ENCODE assay signal across 13 cellular contexts in the genomic region with DNA sequence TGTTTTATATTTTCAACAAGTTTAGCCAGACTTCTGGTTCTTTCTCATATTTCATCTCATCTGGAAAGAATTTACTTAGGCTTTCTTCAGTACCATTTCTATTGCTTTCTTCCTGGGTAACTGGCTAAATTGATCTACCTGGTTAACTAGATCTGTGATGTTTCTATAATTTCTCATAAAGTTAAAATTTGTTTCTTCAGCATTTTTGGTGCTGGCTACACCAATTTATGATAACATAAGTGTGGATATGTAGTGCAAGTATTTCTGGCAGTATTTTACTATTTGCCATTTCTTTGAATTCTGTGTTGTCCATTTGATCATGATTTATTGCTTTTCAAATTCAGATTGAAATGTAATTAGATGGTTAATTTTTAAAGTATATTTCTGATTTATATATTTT. TPM values are rescaled to one million over a fixed set of nuclear protein-coding genes. Genes with fewer than 3 reads are reported as not detected.
DNase-seq lines count a peak whose midpoint lies in the region; ATAC-seq, FAIRE-seq and TF ChIP-seq lines count a peak whose summit lies in the region.
"Had no signal": no experiment of that assay in that cellular context is flagged by ENCODE, and none has a peak within 500 bp of the region (broad histone marks: within the 10 kb centered on the region; RNA-seq: fewer than 3 reads in every experiment).

No MANE protein-coding gene starts in this region.

- no peak for TF ChIP-seq EP300 in HepG2 (IDR thresholded peaks at IDR 0.05; ENCODE audit: low read depth in 2 of 2, low read length in 2 of 2)
- no peak for TF ChIP-seq EP300 in HepG2 (CRISPR knock-in tag; IDR thresholded peaks at IDR 0.05; ENCODE audit: borderline replicate concordance)

- no peak overlapping the region for H3K27ac Mint-ChIP-seq in activated T-helper 2 cell treated with anti-CD3 and anti-CD28 coated beads, Interferon-gamma antibody, Interleukin-2, Interleukin-4, amounts not matched to agents 10 μg/mL and 5 μg/mL and 100 μg/mL, durations not matched to agents 14 hours and 24 hours and 36 hours

- in situ Hi-C loops in HepG2 (cut with HindIII; ENCODE audit: extremely low pct_ligation_motif_present, low pct_unique_long_range_greater_than_20kb): no loop called here

- intact Hi-C loops in HepG2 (cut with micrococcal nuclease; ENCODE audit: unreplicated experiment) (no loop called here), right lobe of liver (cut with DNase I) (no loop called here)
- intact Hi-C loops in activated T-helper 2 cell treated with anti-CD3 and anti-CD28 coated beads, Interferon-gamma antibody, Interleukin-2, Interleukin-4, amounts not matched to agents 10 μg/mL and 5 μg/mL and 100 μg/mL, durations not matched to agents 14 hours and 24 hours and 36 hours (cut with micrococcal nuclease): loop anchor here (1.0 kb wide), 3 partner anchors 24 to 176 kb away; no protein-coding TSS in a partner anchor

- BruUV-seq in HepG2 (replicated peaks; lab: Mats Ljungman, UMichigan): no TSS peak

- FAIRE-seq in HepG2 (lab: Jason Lieb, UNC) (no peak), islet of Langerhans (lab: Jason Lieb, UNC) (peak; percentile 77)

- no peak for DNase-seq in HepG2 (ENCODE audit: low spot score)
- DNase-seq in right lobe of liver: no peak
- no peak for DNase-seq in activated T-helper 2 cell treated with anti-CD3 and anti-CD28 coated beads, Interferon-gamma antibody, Interleukin-2, Interleukin-4, amounts not matched to agents 10 μg/mL and 5 μg/mL and 100 μg/mL, durations not matched to agents 14 hours and 24 hours and 36 hours (ENCODE audit: low spot score)
- no peak for DNase-seq in omental fat pad (ENCODE audit: low spot score)
- DNase-seq: DMS153, HCEC 1CT, NCI-H1048, NCI-H2107, PC-3 had no signal

- no peaks in the 10 kb centered on the region for H3K9me3 Mint-ChIP-seq in activated T-helper 2 cell treated with anti-CD3 and anti-CD28 coated beads, Interferon-gamma antibody, Interleukin-2, Interleukin-4, amounts not matched to agents 10 μg/mL and 5 μg/mL and 100 μg/mL, durations not matched to agents 14 hours and 24 hours and 36 hours
- H3K9me3 Mint-ChIP-seq: IgD-negative memory B cell had no signal

- CTCF ChIA-PET in HepG2 (lab: Yijun Ruan, JAX; ENCODE audit: low intra/inter-chr PET ratio, low total read pairs): no interaction called here

- H3K27ac ChIP-seq in HepG2 (ENCODE audit: extremely low read length, insufficient read depth, low read length): no peak overlapping the region
- no peak overlapping the region for H3K27ac ChIP-seq in right lobe of liver

- H3K4me1 Mint-ChIP-seq in activated T-helper 2 cell treated with anti-CD3 and anti-CD28 coated beads, Interferon-gamma antibody, Interleukin-2, Interleukin-4, amounts not matched to agents 10 μg/mL and 5 μg/mL and 100 μg/mL, durations not matched to agents 14 hours and 24 hours and 36 hours (ENCODE audit: low read depth): peaks cover 37% of the 10 kb centered on the region

- H3K27me3 ChIP-seq in HepG2 (ENCODE audit: control insufficient read depth in 1 of 2, insufficient read depth in 2 of 2, low read length in 2 of 2) (no peaks in the 10 kb centered on the region), right lobe of liver (no peaks in the 10 kb centered on the region), Loucy (ENCODE audit: insufficient read depth, low read length, poor library complexity, severe bottlenecking) (no peaks in the 10 kb centered on the region)

- H3K4me3 ChIP-seq in HepG2 (replicated peaks in 1 of 3; ENCODE audit: insufficient read depth in 1 of 3, low read depth in 2 of 3, low read length in 3 of 3): no peak overlapping the region
- H3K4me3 ChIP-seq in right lobe of liver: no peak overlapping the region
- H3K4me3 ChIP-seq in Loucy (ENCODE audit: low read length, poor library complexity, severe bottlenecking): no peak overlapping the region

- H3K4me2 ChIP-seq in HepG2 (ENCODE audit: low read depth, low read length) (no peak overlapping the region), Loucy (ENCODE audit: low read depth, low read length, poor library complexity, severe bottlenecking) (peak overlapping the region; percentile 57)

- H3K9me3 ChIP-seq in HepG2 (ENCODE audit: low read length) (no peaks in the 10 kb centered on the region), right lobe of liver (no peaks in the 10 kb centered on the region), Loucy (ENCODE audit: insufficient read depth, low read depth, low read length) (no peaks in the 10 kb centered on the region)

- H3K4me1 ChIP-seq in HepG2 (ENCODE audit: insufficient read depth, low read length) (peaks cover 17% of the 10 kb centered on the region), right lobe of liver (no peaks in the 10 kb centered on the region), Loucy (ENCODE audit: insufficient read depth, low read length, poor library complexity, severe bottlenecking) (peaks cover 46% of the 10 kb centered on the region)

- TF ChIP-seq CTCF in HepG2 (CRISPR knock-in tag; IDR thresholded peaks at IDR 0.05) (no peak), right lobe of liver (IDR thresholded peaks at IDR 0.05) (no peak), Loucy (conservative IDR thresholded peaks at IDR 0.05; ENCODE audit: low read length) (no peak), omental fat pad (IDR thresholded peaks at IDR 0.05) (no peak)

- no peak overlapping the region for H3K9ac ChIP-seq in HepG2 (ENCODE audit: insufficient read depth, low read depth, low read length)
- no peak overlapping the region for H3K9ac ChIP-seq in Loucy (ENCODE audit: low read depth, low read length, poor library complexity, severe bottlenecking)

- no peak overlapping the region for H2AFZ ChIP-seq in HepG2 (ENCODE audit: low read length)
- no peak overlapping the region for H2AFZ ChIP-seq in Loucy (ENCODE audit: low read length)

- H3K36me3 Mint-ChIP-seq in activated T-helper 2 cell treated with anti-CD3 and anti-CD28 coated beads, Interferon-gamma antibody, Interleukin-2, Interleukin-4, amounts not matched to agents 10 μg/mL and 5 μg/mL and 100 μg/mL, durations not matched to agents 14 hours and 24 hours and 36 hours (ENCODE audit: low read depth): peaks cover 3% of the 10 kb centered on the region

- H3K79me2 ChIP-seq in HepG2 (ENCODE audit: insufficient read depth, low read length): peaks cover 75% of the 10 kb centered on the region
- H3K79me2 ChIP-seq in Loucy (ENCODE audit: insufficient read depth, low read length): peaks cover 74% of the 10 kb centered on the region

- TF ChIP-seq RAD21 in HepG2 (CRISPR knock-in tag; IDR thresholded peaks at IDR 0.05): no peak

- peaks cover 13% of the 10 kb centered on the region for H4K20me1 ChIP-seq in HepG2 (ENCODE audit: insufficient read depth, low read length)
- peaks cover 60% of the 10 kb centered on the region for H4K20me1 ChIP-seq in Loucy (ENCODE audit: insufficient read depth, low read length, poor library complexity, severe bottlenecking)

- H3K36me3 ChIP-seq in HepG2 (replicated peaks in 1 of 2; ENCODE audit: control insufficient read depth in 1 of 2, insufficient read depth in 2 of 2, low read length in 2 of 2) (peaks cover 4 to 10% of the 10 kb centered on the region in 2 experiments; a peak in 3 of 5 replicates), right lobe of liver (no peaks in the 10 kb centered on the region), Loucy (ENCODE audit: insufficient read depth, low read length) (no peaks in the 10 kb centered on the region)

- TF ChIP-seq POLR2A in HepG2 (IDR thresholded peaks at IDR 0.05; ENCODE audit: insufficient read depth in 1 of 2, low read depth in 2 of 2, low read length in 2 of 2) (no peak), right lobe of liver (IDR thresholded peaks at IDR 0.05) (no peak)

- no peaks in the 10 kb centered on the region for H3K27me3 Mint-ChIP-seq in activated T-helper 2 cell treated with anti-CD3 and anti-CD28 coated beads, Interferon-gamma antibody, Interleukin-2, Interleukin-4, amounts not matched to agents 10 μg/mL and 5 μg/mL and 100 μg/mL, durations not matched to agents 14 hours and 24 hours and 36 hours (ENCODE audit: low read depth)
- H3K27me3 Mint-ChIP-seq: IgD-negative memory B cell had no signal

- no peak for ATAC-seq in HepG2
- ATAC-seq in right lobe of liver: no peak
- ATAC-seq in GM21390 (IDR thresholded peaks at IDR 0.05; ENCODE audit: unreplicated experiment): no peak
- ATAC-seq in omental fat pad (ENCODE audit: low FRiP score): no peak

- peaks cover 7% of the 10 kb centered on the region for H3F3A ChIP-seq in Loucy (ENCODE audit: low read depth)

- POLR2A ChIA-PET in HepG2 (lab: Yijun Ruan, JAX): interaction anchor here (0.5 kb wide), 1 partner anchor 24 kb away, joined by 3 read pairs; no protein-coding TSS in a partner anchor

- H3K9me2 ChIP-seq in Loucy (replicated peaks; ENCODE audit: low read depth, low read length): no peaks in the 10 kb centered on the region

- H3K4me3 Mint-ChIP-seq in activated T-helper 2 cell treated with anti-CD3 and anti-CD28 coated beads, Interferon-gamma antibody, Interleukin-2, Interleukin-4, amounts not matched to agents 10 μg/mL and 5 μg/mL and 100 μg/mL, durations not matched to agents 14 hours and 24 hours and 36 hours (ENCODE audit: low read depth): no peak overlapping the region

RNA-seq across cellular contexts. Expression of gene ARHGAP5, which starts 25.9 kb away (rescaled TPM):
- 144 and 251 TPM in 2 replicates for total RNA-seq in HepG2 (2016; rRNA removed; fragmentation: Illumina TruSeq; extraction: Trizol)
- total RNA-seq in HepG2 (2016; cell fraction: cytosol; rRNA removed; fragmentation: Illumina TruSeq; extraction: Trizol; ENCODE audit: low read depth): 107 and 120 TPM in 2 replicates
- total RNA-seq in HepG2 (2016; cell fraction: insoluble cytoplasmic fraction; rRNA removed; fragmentation: Illumina TruSeq; extraction: Trizol): 143 and 234 TPM in 2 replicates
- total RNA-seq in HepG2 (2016; cell fraction: membrane; rRNA removed; fragmentation: Illumina TruSeq; extraction: Trizol): 251 and 354 TPM in 2 replicates
- total RNA-seq in HepG2 (2016; cell fraction: nucleus; rRNA removed; fragmentation: Illumina TruSeq; extraction: Trizol): 126 and 127 TPM in 2 replicates
- polyA plus RNA-seq in HepG2 (2011; rRNA removed): 33.2 and 33.7 TPM in 2 replicates
- 9.5 and 23.4 TPM in 2 replicates for polyA plus RNA-seq in HepG2 (2011; cell fraction: cytosol; rRNA removed)
- polyA plus RNA-seq in HepG2 (2011; cell fraction: nucleus; rRNA removed): 16.4 and 21.5 TPM in 2 replicates
- 66.9 and 68.2 TPM in 2 replicates for polyA plus RNA-seq in HepG2 (2012)
- polyA plus RNA-seq in HepG2 (2016; cell fraction: cytosol; fragmentation: Illumina TruSeq; extraction: Trizol; ENCODE audit: low read depth): 7.1 and 8.7 TPM in 2 replicates
- 97.2 and 109 TPM in 2 replicates for polyA plus RNA-seq in HepG2 (2016; cell fraction: insoluble cytoplasmic fraction; fragmentation: Illumina TruSeq; extraction: Trizol; ENCODE audit: low read depth)
- 24.4 and 27.7 TPM in 2 replicates for polyA plus RNA-seq in HepG2 (2016; cell fraction: membrane; fragmentation: Illumina TruSeq; extraction: Trizol; ENCODE audit: low read depth)
- polyA plus RNA-seq in HepG2 (2016; cell fraction: nucleus; fragmentation: Illumina TruSeq; extraction: Trizol; ENCODE audit: insufficient read depth, low read depth): 58.3 and 60.5 TPM in 2 replicates
- 32.3 and 33.4 TPM in 2 replicates for polyA minus RNA-seq in HepG2 (2011; rRNA and poly(A)+ RNA removed; ENCODE audit: low replicate concordance)
- polyA minus RNA-seq in HepG2 (2011; cell fraction: cytosol; rRNA and poly(A)+ RNA removed): 126 and 147 TPM in 2 replicates
- polyA minus RNA-seq in HepG2 (2011; cell fraction: nucleus; rRNA and poly(A)+ RNA removed): 187 and 220 TPM in 2 replicates
- total RNA-seq in right lobe of liver: 10 to 100 TPM; 32.0 to 60.5 (median 50.1) TPM
- 31.8 and 32.1 TPM in 2 replicates for total RNA-seq in activated T-helper 2 cell treated with anti-CD3 and anti-CD28 coated beads, Interferon-gamma antibody, Interleukin-2, Interleukin-4, amounts not matched to agents 10 μg/mL and 5 μg/mL and 100 μg/mL, durations not matched to agents 14 hours and 24 hours and 36 hours
- 100 to 1,000 TPM; 116 to 125 (median 121) TPM for total RNA-seq in omental fat pad
